1 cellular context compared by ENCODE assay signal in genomic region chr10:87068281-87068680, GRCh38.
A peak's percentile ranks its signal among the peaks of the same experiment; 100 is the strongest.
TF ChIP-seq lines count a peak whose summit lies in the region.

No MANE protein-coding gene starts in this region.

TF ChIP-seq in HepG2, 621 proteins besides CTCF, POLR2A, EP300 and RAD21:
- peak; percentile 31; the same call in 1 of the 2 replicates for TF ChIP-seq POLR2AphosphoS5 (IDR thresholded peaks at IDR 0.05; ENCODE audit: low read depth, low read length)
- no peak for TF ChIP-seq PAX8 (CRISPR knock-in tag; IDR thresholded peaks at IDR 0.05; ENCODE audit: borderline replicate concordance)
- no peak for TF ChIP-seq NFIB (CRISPR knock-in tag; IDR thresholded peaks at IDR 0.05; ENCODE audit: borderline replicate concordance)
- no peak for TF ChIP-seq ZNF512B (CRISPR knock-in tag; IDR thresholded peaks at IDR 0.05; ENCODE audit: borderline replicate concordance)
